Comparison of ENCODE assay signal across 18 cellular contexts in the genomic region with DNA sequence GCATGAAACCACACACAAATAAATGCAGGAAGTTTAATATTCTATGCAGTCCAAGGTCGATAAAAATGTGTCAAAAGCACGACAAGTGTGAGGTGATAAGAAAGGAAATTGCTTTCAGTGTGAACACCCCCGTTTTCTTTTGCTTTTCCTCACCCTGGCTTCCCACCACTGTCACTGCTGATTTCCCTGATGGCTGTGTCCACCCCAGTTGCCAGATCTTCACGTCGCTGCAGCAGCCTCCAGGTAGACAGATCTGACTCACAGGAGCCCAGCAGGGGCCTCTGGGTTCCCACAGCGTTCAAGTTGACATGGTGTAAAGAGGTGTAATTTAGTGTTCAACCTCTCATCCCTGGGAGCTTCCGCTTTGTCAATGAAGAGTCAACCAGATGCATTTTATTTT.
A peak's percentile ranks its signal among the peaks of the same experiment; 100 is the strongest.
DNase-seq lines count a peak whose midpoint lies in the region; ATAC-seq and TF ChIP-seq lines count a peak whose summit lies in the region.
"Had no signal": no experiment of that assay in that cellular context is flagged by ENCODE, and none has a peak within 500 bp of the region (broad histone marks: within the 10 kb centered on the region; RNA-seq: fewer than 3 reads in every experiment).

No MANE protein-coding gene starts in this region.

- no peak for TF ChIP-seq CTCF in upper lobe of left lung (IDR thresholded peaks at IDR 0.05)

- 52 to 60% methylated on average over 7 of the region's 7 CpGs for WGBS in upper lobe of left lung, 2 donors

- no peaks in the 10 kb centered on the region for H3K36me3 ChIP-seq in upper lobe of left lung
- H3K36me3 ChIP-seq: BLaER1 treated with 17β-estradiol and CSF1 and Interleukin-3, amounts not matched to agents 10 nM and 100 nM had no signal

- H3K9me3 ChIP-seq in upper lobe of left lung = no peaks in the 10 kb centered on the region
- H3K9me3 ChIP-seq: A549 had no signal

- DNase-seq in NCI-H510A treated with DMSO at 0.1 percent for 48 hours (lab: John Stamatoyannopoulos, UW) = peak; percentile 54
- no peak for DNase-seq in NCI-H510A (lab: John Stamatoyannopoulos, UW)
- peak in 2 of 3 experiments; percentile 91 to 96 for DNase-seq in NCI-H1417 (lab: John Stamatoyannopoulos, UW)
- DNase-seq in NCI-H345 (lab: John Stamatoyannopoulos, UW) = peak; percentile 93
- peak; percentile 71 for DNase-seq in islet precursor cell
- no peak for DNase-seq in naive thymus-derived CD8-positive, alpha-beta T cell
- DNase-seq in stimulated activated naive CD4-positive, alpha-beta T cell (lab: John Stamatoyannopoulos, UW) = no peak
- no peak for DNase-seq in upper lobe of left lung
- DNase-seq: CD8-positive, alpha-beta memory T cell; DMS79 treated with DMSO at 0.1 percent for 48 hours; GM23248; NCI-H1105 treated with DMSO at 0.1 percent for 48 hours; NCI-H2029; NK-92 treated with Interleukin-12 subunit alpha and Interleukin-12 subunit beta, amount 100 ng/mL, for 24 hours; SHP77 treated with DMSO at 0.1 percent for 48 hours had no signal

- no peak overlapping the region for H3K27ac ChIP-seq in upper lobe of left lung
- H3K27ac ChIP-seq: A549; BLaER1 treated with 17β-estradiol and CSF1 and Interleukin-3, amounts not matched to agents 10 nM and 100 nM; GM23248 had no signal

- H3K27me3 ChIP-seq in upper lobe of left lung = no peaks in the 10 kb centered on the region
- H3K27me3 ChIP-seq: BLaER1 treated with 17β-estradiol and CSF1 and Interleukin-3, amounts not matched to agents 10 nM and 100 nM had no signal

- H3K4me1 Mint-ChIP-seq in naive thymus-derived CD8-positive, alpha-beta T cell = peaks cover 6 to 34% (median 15%) of the 10 kb centered on the region in 4 donors
- H3K4me1 Mint-ChIP-seq: CD8-positive, alpha-beta memory T cell had no signal

- no peaks in the 10 kb centered on the region for H3K27me3 Mint-ChIP-seq in naive thymus-derived CD8-positive, alpha-beta T cell

- no peak overlapping the region for H3K27ac Mint-ChIP-seq in naive thymus-derived CD8-positive, alpha-beta T cell
- H3K27ac Mint-ChIP-seq: CD8-positive, alpha-beta memory T cell; T-helper 1 cell treated with Interleukin-12 subunit alpha and Interleukin-12 subunit beta and Interleukin-4 antibody, amounts not matched to agents 30 μg/mL and 1 μg/mL, for 36 hours had no signal

- no peaks in the 10 kb centered on the region for H3K4me1 ChIP-seq in upper lobe of left lung
- H3K4me1 ChIP-seq: A549; BLaER1 treated with 17β-estradiol and CSF1 and Interleukin-3, amounts not matched to agents 10 nM and 100 nM had no signal

- no peak for TF ChIP-seq POLR2A in upper lobe of left lung (IDR thresholded peaks at IDR 0.05)

- H3K4me3 Mint-ChIP-seq in naive thymus-derived CD8-positive, alpha-beta T cell = no peak overlapping the region
- H3K4me3 Mint-ChIP-seq: CD8-positive, alpha-beta memory T cell; T-helper 1 cell treated with Interleukin-12 subunit alpha and Interleukin-12 subunit beta and Interleukin-4 antibody, amounts not matched to agents 30 μg/mL and 1 μg/mL, for 36 hours had no signal

- TF ChIP-seq EP300 in upper lobe of left lung (IDR thresholded peaks at IDR 0.05) = no peak

- no peak for ATAC-seq in naive thymus-derived CD8-positive, alpha-beta T cell
- ATAC-seq in upper lobe of left lung (ENCODE audit: low FRiP score in 2 of 2) = no peak
- ATAC-seq: A549 had no signal

- POLR2A ChIA-PET in naive thymus-derived CD8-positive, alpha-beta T cell (lab: Charles Lee) = no interaction called here

- H3K9me3 Mint-ChIP-seq in naive thymus-derived CD8-positive, alpha-beta T cell = peaks cover 0 to 20% (median 0%) of the 10 kb centered on the region in 9 donors

- H3K36me3 Mint-ChIP-seq in naive thymus-derived CD8-positive, alpha-beta T cell = peaks cover 0 to 20% (median 5%) of the 10 kb centered on the region in 3 donors
- H3K36me3 Mint-ChIP-seq: CD8-positive, alpha-beta memory T cell had no signal

- no peak overlapping the region for H3K4me3 ChIP-seq in upper lobe of left lung
- H3K4me3 ChIP-seq: A549; BLaER1 treated with 17β-estradiol and CSF1 and Interleukin-3, amounts not matched to agents 10 nM and 100 nM; GM23248 had no signal

Comparison
In these comparisons a context has a peak if more than half of its experiments do, and no peak if none do; other contexts are left out.
1. DNase-seq: peak in NCI-H510A treated with DMSO at 0.1 percent for 48 hours (single experiment), NCI-H1417 (2 of 3), NCI-H345 (single experiment) and islet precursor cell (single experiment); none in NCI-H510A (single experiment), naive thymus-derived CD8-positive, alpha-beta T cell (0 of 10), stimulated activated naive CD4-positive, alpha-beta T cell (0 of 6) and upper lobe of left lung (0 of 2).